ENCODE assay signal across 8 cellular contexts in genomic region chr4:121824171-121824527, GRCh38. TPM values are rescaled to one million over a fixed set of nuclear protein-coding genes. Genes with fewer than 3 reads are reported as not detected.
DNase-seq lines count a peak whose midpoint lies in the region; ATAC-seq and TF ChIP-seq lines count a peak whose summit lies in the region.

No MANE protein-coding gene starts in this region.

- 4% methylated on average over 8 of the region's 8 CpGs for WGBS in urinary bladder

- TF ChIP-seq CTCF in cardiac muscle cell (IDR thresholded peaks at IDR 0.05; ENCODE audit: low read depth, low read length) = no peak
- TF ChIP-seq CTCF in left lung (IDR thresholded peaks at IDR 0.05) = no peak

- peak overlapping the region; percentile 90 for H3K27ac Mint-ChIP-seq in activated naive CD8-positive, alpha-beta T cell treated with anti-CD3 and anti-CD28 coated beads for 36 hours

- peaks cover 34% of the 10 kb centered on the region for H3K36me3 Mint-ChIP-seq in activated naive CD8-positive, alpha-beta T cell treated with anti-CD3 and anti-CD28 coated beads for 36 hours

- H3K4me1 Mint-ChIP-seq in activated naive CD8-positive, alpha-beta T cell treated with anti-CD3 and anti-CD28 coated beads for 36 hours = peaks cover 15% of the 10 kb centered on the region

- H3K9me3 ChIP-seq in cardiac muscle cell (ENCODE audit: low read depth) = no peaks in the 10 kb centered on the region
- H3K9me3 ChIP-seq in left lung = no peaks in the 10 kb centered on the region

- H3K27ac ChIP-seq in cardiac muscle cell (peak overlapping the region; percentile 74), left lung (peak overlapping the region; percentile 62 to 73), urinary bladder (ENCODE audit: low read depth) (peak overlapping the region; percentile 56)

- no peaks in the 10 kb centered on the region for H3K27me3 Mint-ChIP-seq in activated naive CD8-positive, alpha-beta T cell treated with anti-CD3 and anti-CD28 coated beads for 36 hours

- DNase-seq in cardiac muscle cell (ENCODE audit: low read depth in 1 of 2, low spot score in 1 of 2) (no peak), left ventricle myocardium superior (no peak), left lung (no peak), SKM-1 treated with dmso at 0.1 percent for 144 hours (lab: John Stamatoyannopoulos, UW; ENCODE audit: unreplicated experiment) (no peak), NCI-H446 (lab: John Stamatoyannopoulos, UW) (no peak), AML-193 (lab: John Stamatoyannopoulos, UW) (no peak)
- no peak for DNase-seq in activated naive CD8-positive, alpha-beta T cell treated with anti-CD3 and anti-CD28 coated beads for 36 hours

- ATAC-seq in left ventricle myocardium superior (no peak), left lung (no peak)

- H3K4me3 Mint-ChIP-seq in activated naive CD8-positive, alpha-beta T cell treated with anti-CD3 and anti-CD28 coated beads for 36 hours = peak overlapping the region; percentile 91

- H3K9me3 Mint-ChIP-seq in activated naive CD8-positive, alpha-beta T cell treated with anti-CD3 and anti-CD28 coated beads for 36 hours = no peaks in the 10 kb centered on the region

- H3K4me3 ChIP-seq in cardiac muscle cell = peak overlapping the region; percentile 92
- H3K4me3 ChIP-seq in left lung = peak overlapping the region; percentile 58 to 76
- H3K4me3 ChIP-seq in urinary bladder (ENCODE audit: low read depth, low read length) = peak overlapping the region; percentile 43

- H3K4me1 ChIP-seq in cardiac muscle cell (ENCODE audit: low read depth) = peaks cover 9% of the 10 kb centered on the region
- H3K4me1 ChIP-seq in left lung = peaks cover 0 to 26% of the 10 kb centered on the region in 2 donors
- H3K4me1 ChIP-seq in urinary bladder (ENCODE audit: insufficient read depth) = no peaks in the 10 kb centered on the region

- no peaks in the 10 kb centered on the region for H3K27me3 ChIP-seq in cardiac muscle cell
- no peaks in the 10 kb centered on the region for H3K27me3 ChIP-seq in left lung

- intact Hi-C loops in left ventricle myocardium superior (cut with micrococcal nuclease) = no loop called here
- intact Hi-C loops in left lung (cut with DNase I) = no loop called here

- H3K36me3 ChIP-seq in cardiac muscle cell (peaks cover 22% of the 10 kb centered on the region), left lung (peaks cover 0 to 15% of the 10 kb centered on the region in 2 donors), urinary bladder (ENCODE audit: insufficient read depth) (no peaks in the 10 kb centered on the region)

RNA-seq across cellular contexts. Expression of gene CCNA2, which starts 0.5 kb away (rescaled TPM):
- 21.5 and 129 TPM in 2 replicates for total RNA-seq in cardiac muscle cell
- polyA plus RNA-seq in cardiac muscle cell = 16.0 and 111 TPM in 2 replicates
- total RNA-seq in left ventricle myocardium superior = 0.82 TPM
- 100 to 1,000 TPM; 127 to 128 TPM for total RNA-seq in activated naive CD8-positive, alpha-beta T cell treated with anti-CD3 and anti-CD28 coated beads for 36 hours
- total RNA-seq in left lung = 1 to 10 TPM; 3.5 to 8.1 TPM
- 34.3 TPM for total RNA-seq in urinary bladder
- 0.94 TPM for polyA plus RNA-seq in urinary bladder

RNA-seq across cellular contexts. Expression of gene EXOSC9, which starts 23.0 kb away (rescaled TPM):
- total RNA-seq in cardiac muscle cell = 26.5 and 33.0 TPM in 2 replicates
- polyA plus RNA-seq in cardiac muscle cell = 29.1 and 34.8 TPM in 2 replicates
- total RNA-seq in left ventricle myocardium superior = 9.4 TPM
- total RNA-seq in activated naive CD8-positive, alpha-beta T cell treated with anti-CD3 and anti-CD28 coated beads for 36 hours = 10 to 100 TPM; 96.1 to 97.4 TPM
- total RNA-seq in left lung = 10 to 100 TPM; 13.5 to 20.4 TPM
- total RNA-seq in urinary bladder = 30.1 TPM
- polyA plus RNA-seq in urinary bladder = 20.3 TPM

RNA-seq across cellular contexts. Expression of gene BBS7, which starts 46.1 kb away (rescaled TPM):
- 15.4 and 22.7 TPM in 2 replicates for total RNA-seq in cardiac muscle cell
- polyA plus RNA-seq in cardiac muscle cell = 12.9 and 15.0 TPM in 2 replicates
- 5.3 TPM for total RNA-seq in left ventricle myocardium superior
- total RNA-seq in activated naive CD8-positive, alpha-beta T cell treated with anti-CD3 and anti-CD28 coated beads for 36 hours = 10 to 100 TPM; 22.7 to 23.9 TPM
- total RNA-seq in left lung = 10 to 100 TPM; 12.5 to 17.4 TPM
- total RNA-seq in urinary bladder = 29.2 TPM
- 13.0 TPM for polyA plus RNA-seq in urinary bladder

RNA-seq across cellular contexts. Expression of gene SMIM43, which starts 59.2 kb away (rescaled TPM):
- not detected in 2 replicates for total RNA-seq in cardiac muscle cell
- 0.55 TPM in 1 of 2 replicates, not detected in the other for polyA plus RNA-seq in cardiac muscle cell
- total RNA-seq in left ventricle myocardium superior = not detected
- total RNA-seq in activated naive CD8-positive, alpha-beta T cell treated with anti-CD3 and anti-CD28 coated beads for 36 hours = not detected
- 1 to 10 TPM in 1 of 2 donors, not detected in 1; 1.0 TPM for total RNA-seq in left lung
- total RNA-seq in urinary bladder = 0.21 TPM
- 0.25 TPM for polyA plus RNA-seq in urinary bladder
